Comparison of ENCODE assay signal across 10 cellular contexts in the genomic region with DNA sequence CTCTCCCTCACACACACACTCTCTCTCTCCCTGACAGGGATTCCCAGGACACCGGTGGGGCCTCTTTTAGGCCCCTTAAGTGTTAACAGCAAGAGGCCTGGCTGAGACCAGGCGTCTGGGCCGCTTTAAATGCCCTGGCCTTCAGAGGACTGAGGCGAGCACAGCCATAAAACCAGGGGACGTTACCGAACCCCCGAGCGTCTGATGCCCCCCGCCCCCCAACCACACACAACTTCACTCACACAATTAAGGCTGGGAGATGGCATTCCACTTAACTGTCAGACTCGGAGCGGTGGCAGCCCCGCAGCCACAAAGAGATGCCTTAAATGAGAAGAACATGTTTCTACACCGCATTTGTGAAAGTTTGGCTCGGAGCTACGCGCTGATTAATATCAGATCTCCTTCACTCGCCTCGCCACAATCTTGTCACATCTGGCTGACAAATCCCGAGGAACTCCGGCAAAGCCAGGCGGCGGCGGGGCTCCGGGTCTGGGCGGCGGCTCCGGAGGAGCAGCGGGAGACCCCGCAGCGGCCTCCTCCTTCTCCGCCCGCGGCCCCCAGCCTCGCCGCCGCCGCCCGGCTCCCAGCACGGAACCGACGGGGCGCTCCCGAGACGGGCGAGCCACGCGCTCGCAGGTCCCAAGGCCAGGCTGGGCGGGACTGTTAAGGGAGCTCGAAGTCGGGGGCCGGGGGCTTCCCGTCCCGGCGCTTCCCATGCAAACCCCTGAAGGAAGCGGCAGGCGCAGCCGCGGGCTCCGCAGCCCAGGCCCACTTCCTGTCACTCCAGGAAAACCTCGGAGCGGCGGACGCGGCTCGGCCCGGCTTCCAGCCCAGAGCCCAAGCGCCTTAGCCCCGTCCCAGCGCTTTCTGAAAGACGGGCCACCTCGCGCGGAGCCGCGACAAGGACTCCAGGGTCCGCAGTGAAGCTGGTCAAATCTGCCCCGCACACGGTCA. TPM values are rescaled to one million over a fixed set of nuclear protein-coding genes. Genes with fewer than 3 reads are reported as not detected.
DNase-seq lines count a peak whose midpoint lies in the region; ATAC-seq and TF ChIP-seq lines count a peak whose summit lies in the region.
"Had no signal": no experiment of that assay in that cellular context is flagged by ENCODE, and none has a peak within 500 bp of the region (broad histone marks: within the 10 kb centered on the region; RNA-seq: fewer than 3 reads in every experiment).

No MANE protein-coding gene starts in this region.

- peaks cover 46% of the 10 kb centered on the region for H3K27me3 ChIP-seq in suprapubic skin

- peak overlapping the region; percentile 55 for H3K4me3 Mint-ChIP-seq in T-helper 2 cell treated with Interferon-gamma antibody and Interleukin-4, amounts not matched to agents 5 μg/mL and 100 μg/mL, for 36 hours
- H3K4me3 Mint-ChIP-seq in brain: peak overlapping the region; percentile 80 to 92 (median 87)

- H3K9me3 ChIP-seq in suprapubic skin: no peaks in the 10 kb centered on the region

- peak overlapping the region; percentile 78 for H3K27ac ChIP-seq in suprapubic skin
- H3K27ac ChIP-seq: C4-2B had no signal

- TF ChIP-seq CTCF in brain (conservative IDR thresholded peaks at IDR 0.05) (no peak), suprapubic skin (IDR thresholded peaks at IDR 0.05) (no peak)

- TF ChIP-seq EP300 in suprapubic skin (IDR thresholded peaks at IDR 0.05): no peak

- H3K4me3 ChIP-seq in suprapubic skin: peak overlapping the region; percentile 67

- no peak for DNase-seq in T-helper 2 cell treated with Interferon-gamma antibody and Interleukin-4, amounts not matched to agents 5 μg/mL and 100 μg/mL, for 36 hours (ENCODE audit: low spot score)
- DNase-seq in T-helper 2 cell (no peak), iris pigment epithelial cell (ENCODE audit: low read depth) (peak; percentile 51), suprapubic skin (ENCODE audit: low spot score in 2 of 2) (no peak), KBM-7 (no peak), occipital lobe (lab: John Stamatoyannopoulos, UW) (no peak)

- no peaks in the 10 kb centered on the region for H3K9me3 Mint-ChIP-seq in T-helper 2 cell treated with Interferon-gamma antibody and Interleukin-4, amounts not matched to agents 5 μg/mL and 100 μg/mL, for 36 hours
- H3K9me3 Mint-ChIP-seq in brain: peaks cover 0 to 10% (median 5%) of the 10 kb centered on the region in 5 experiments

- peaks cover 76% of the 10 kb centered on the region for H3K27me3 Mint-ChIP-seq in T-helper 2 cell treated with Interferon-gamma antibody and Interleukin-4, amounts not matched to agents 5 μg/mL and 100 μg/mL, for 36 hours (ENCODE audit: low read depth)
- H3K27me3 Mint-ChIP-seq in brain: peaks cover 93% of the 10 kb centered on the region

- no peaks in the 10 kb centered on the region for H3K36me3 Mint-ChIP-seq in T-helper 2 cell treated with Interferon-gamma antibody and Interleukin-4, amounts not matched to agents 5 μg/mL and 100 μg/mL, for 36 hours (ENCODE audit: low read depth)
- no peaks in the 10 kb centered on the region for H3K36me3 Mint-ChIP-seq in brain
- H3K36me3 Mint-ChIP-seq: IgD-negative memory B cell had no signal

- H3K4me1 ChIP-seq in suprapubic skin: peaks cover 39% of the 10 kb centered on the region

- 4% methylated on average over 59 of the region's 79 CpGs for WGBS in suprapubic skin

- no peak for TF ChIP-seq POLR2A in suprapubic skin (IDR thresholded peaks at IDR 0.05)

- H3K36me3 ChIP-seq in suprapubic skin: no peaks in the 10 kb centered on the region

- H3K4me1 Mint-ChIP-seq in T-helper 2 cell treated with Interferon-gamma antibody and Interleukin-4, amounts not matched to agents 5 μg/mL and 100 μg/mL, for 36 hours (ENCODE audit: low read depth): peaks cover 2% of the 10 kb centered on the region
- H3K4me1 Mint-ChIP-seq in brain: peaks cover 11% of the 10 kb centered on the region

- ATAC-seq in GM18870 (IDR thresholded peaks at IDR 0.05; ENCODE audit: unreplicated experiment): no peak

- in situ Hi-C loops in KBM-7 (cut with MboI; ENCODE audit: low pct_unique_long_range_greater_than_20kb, low sequenced_read_pairs): no loop called here

- no peak overlapping the region for H3K27ac Mint-ChIP-seq in T-helper 2 cell treated with Interferon-gamma antibody and Interleukin-4, amounts not matched to agents 5 μg/mL and 100 μg/mL, for 36 hours
- H3K27ac Mint-ChIP-seq in brain: peak overlapping the region in 1 of 5 experiments; percentile 84
- H3K27ac Mint-ChIP-seq: IgD-negative memory B cell had no signal

RNA-seq across cellular contexts. Expression of a gene that starts 1.3 kb away (rescaled TPM):
- polyA plus RNA-seq in brain (ENCODE audit: insufficient read depth, low read depth, low replicate concordance): not detected
- total RNA-seq in suprapubic skin: 10 to 100 TPM; 28.3 to 72.4 (median 48.8) TPM
- 0.16 TPM for total RNA-seq in occipital lobe
- polyA plus RNA-seq: IgD-negative memory B cell had no signal

Comparison
In these comparisons a context has a peak if more than half of its experiments do, and no peak if none do; other contexts are left out.
1. RNA of a gene that starts 1.3 kb away (total RNA-seq): 28.3 to 72.4 TPM in suprapubic skin; 0.16 TPM in occipital lobe (single experiment); every median in the first group is over 10 times any median in the second.